ENCODE assay signal across 8 cellular contexts in genomic region chr5:140700177-140701144, GRCh38. TPM values are rescaled to one million over a fixed set of nuclear protein-coding genes. Genes with fewer than 3 reads are reported as not detected.
DNase-seq lines count a peak whose midpoint lies in the region; ATAC-seq and TF ChIP-seq lines count a peak whose summit lies in the region.

ZMAT2 (plus strand) TSS chr5:140700447; CDS start chr5:140700461, 14 bp downstream.

- 2% methylated on average over 44 of the region's 44 CpGs for WGBS in liver

- H3K4me3 ChIP-seq in dorsolateral prefrontal cortex = peak within 1 kb of the TSS; percentile 52 to 99 (median 86)
- H3K4me3 ChIP-seq in liver (ENCODE audit: low read depth in 1 of 3, low read length in 3 of 3) = peak within 1 kb of the TSS; percentile 70 to 71 (median 70)

- TF ChIP-seq CTCF in dorsolateral prefrontal cortex (IDR thresholded peaks at IDR 0.05 in 54 of 56, conservative IDR thresholded peaks at IDR 0.05 in 2 of 56; ENCODE audit: low read depth in 1 of 56, partially characterized antibody in 56 of 56) = peak in 25 of 56 donors; percentile 3 to 51 (median 27)
- TF ChIP-seq CTCF in liver (IDR thresholded peaks at IDR 0.05; ENCODE audit: low read depth, low read length, missing input control) = no peak

- peak within 1 kb of the TSS; percentile 90 for H3K27ac Mint-ChIP-seq in activated CD4-positive, alpha-beta memory T cell treated with anti-CD3 and anti-CD28 coated beads for 36 hours

- H3K4me3 Mint-ChIP-seq in activated CD4-positive, alpha-beta memory T cell treated with anti-CD3 and anti-CD28 coated beads for 36 hours = peak within 1 kb of the TSS; percentile 97

- intact Hi-C loops in activated CD4-positive, alpha-beta memory T cell treated with anti-CD3 and anti-CD28 coated beads for 36 hours (cut with micrococcal nuclease) = loop anchor here (1.0 to 5.0 kb wide), 6 partner anchors 9 to 622 kb away; partner anchors contain the start of genes ANKHD1, APBB3, HARS1 and HARS2
- intact Hi-C loops in dorsolateral prefrontal cortex (cut with DNase I) = loop anchor here in 1 of 2 donors (5.0 to 10.0 kb wide), 2 partner anchors 153 to 456 kb away; partner anchors contain the start of gene EIF4EBP3

- CTCF ChIA-PET in activated CD4-positive, alpha-beta memory T cell treated with anti-CD3 and anti-CD28 coated beads for 36 hours (lab: Charles Lee) = interaction anchor here (0.6 to 1.3 kb wide), 7 partner anchors 9 to 354 kb away, joined by 3 to 7 read pairs (median 3); partner anchors contain the start of genes EIF4EBP3, HARS1, HARS2 and HBEGF

- H3K27me3 Mint-ChIP-seq in activated CD4-positive, alpha-beta memory T cell treated with anti-CD3 and anti-CD28 coated beads for 36 hours = no peaks in the 10 kb centered on the region

- H3K9me3 Mint-ChIP-seq in activated CD4-positive, alpha-beta memory T cell treated with anti-CD3 and anti-CD28 coated beads for 36 hours = no peaks in the 10 kb centered on the region

- peaks cover 28% of the 10 kb centered on the region for H3K4me1 Mint-ChIP-seq in activated CD4-positive, alpha-beta memory T cell treated with anti-CD3 and anti-CD28 coated beads for 36 hours (ENCODE audit: low read depth)

- peak in 1 of 2 donors; percentile 57 for TF ChIP-seq RAD21 in liver (IDR thresholded peaks at IDR 0.05)

- H3K27me3 ChIP-seq in dorsolateral prefrontal cortex = no peaks in the 10 kb centered on the region
- H3K27me3 ChIP-seq in liver (ENCODE audit: control insufficient read depth in 4 of 4, insufficient read depth in 4 of 4, low read length in 3 of 4) = no peaks in the 10 kb centered on the region

- H3K27ac ChIP-seq in dorsolateral prefrontal cortex = peak within 1 kb of the TSS in 56 of 59 donors; percentile 10 to 89 (median 72)
- peak within 1 kb of the TSS in 1 of 2 donors; percentile 26 for H3K27ac ChIP-seq in liver (ENCODE audit: low read depth in 1 of 2, low read length in 2 of 2)

- H3K36me3 ChIP-seq in liver (ENCODE audit: control insufficient read depth in 4 of 4, insufficient read depth in 3 of 4, low read depth in 1 of 4, low read length in 3 of 4) = peaks cover 17 to 72% (median 59%) of the 10 kb centered on the region in 4 donors

- peaks cover 71% of the 10 kb centered on the region for H3K36me3 Mint-ChIP-seq in activated CD4-positive, alpha-beta memory T cell treated with anti-CD3 and anti-CD28 coated beads for 36 hours

- ATAC-seq in GM19438 (IDR thresholded peaks at IDR 0.05; ENCODE audit: low read depth, unreplicated experiment) (peak; percentile 96), HG03575 (IDR thresholded peaks at IDR 0.05; ENCODE audit: extremely low read depth, insufficient number of reproducible peaks, low FRiP score, unreplicated experiment) (peak; percentile 89)

- H3K9me3 ChIP-seq in liver (ENCODE audit: control insufficient read depth in 4 of 4, low read length in 3 of 4) = no peaks in the 10 kb centered on the region

- POLR2A ChIA-PET in activated CD4-positive, alpha-beta memory T cell treated with anti-CD3 and anti-CD28 coated beads for 36 hours (lab: Charles Lee) = interaction anchor here (0.6 to 3.7 kb wide), 5 partner anchors 10 to 205 kb away, joined by 3 to 23 read pairs (median 3); partner anchors contain the start of genes HARS1, HARS2, IK and NDUFA2

- H3K9ac ChIP-seq in liver (ENCODE audit: low read depth in 1 of 2, low read length in 2 of 2) = peak within 1 kb of the TSS; percentile 29 to 77

- H3K4me1 ChIP-seq in liver (ENCODE audit: control insufficient read depth in 4 of 4, insufficient read depth in 4 of 4, low read length in 3 of 4) = peaks cover 0 to 15% (median 12%) of the 10 kb centered on the region in 4 donors

- peak; percentile 98 for DNase-seq in CD1c-positive myeloid dendritic cell (ENCODE audit: extremely low spot score)
- DNase-seq in NCI-H82 treated with DMSO at 0.1 percent for 48 hours (lab: John Stamatoyannopoulos, UW; ENCODE audit: unreplicated experiment) = peak; percentile 90
- peak; percentile 97 for DNase-seq in activated CD4-positive, alpha-beta memory T cell treated with anti-CD3 and anti-CD28 coated beads for 36 hours
- peak; percentile 94 to 99 (median 97) for DNase-seq in dorsolateral prefrontal cortex
- DNase-seq in stimulated activated CD4-positive, alpha-beta T cell treated with anti-CD3 and anti-CD28 coated beads, Interleukin-4, amount 100 ng/mL, for 24 hours = peak; percentile 95

TF ChIP-seq in liver, 16 proteins besides CTCF, POLR2A, EP300 and RAD21:
- TF ChIP-seq YY1 (IDR thresholded peaks at IDR 0.05) (peak; percentile 99), EGR1 (IDR thresholded peaks at IDR 0.05; ENCODE audit: low read depth in 2 of 2) (peak in 1 of 2 donors; percentile 31), FOXA2 (IDR thresholded peaks at IDR 0.05) (no peak), MAX (IDR thresholded peaks at IDR 0.05) (peak; percentile 45), HNF4G (IDR thresholded peaks at IDR 0.05) (no peak), ATF3 (IDR thresholded peaks at IDR 0.05) (peak; percentile 31), ZBTB33 (IDR thresholded peaks at IDR 0.05) (peak; percentile 77), TAF1 (conservative IDR thresholded peaks at IDR 0.05) (peak; percentile 79), SP1 (IDR thresholded peaks at IDR 0.05) (peak; percentile 71), JUND (IDR thresholded peaks at IDR 0.05) (peak; percentile 26 to 27), RXRA (IDR thresholded peaks at IDR 0.05) (peak; percentile 43 to 46), HNF4A (conservative IDR thresholded peaks at IDR 0.05) (peak in 1 of 2 donors; percentile 47), NR2F2 (IDR thresholded peaks at IDR 0.05) (no peak), REST (IDR thresholded peaks at IDR 0.05) (peak; percentile 78), FOXA1 (IDR thresholded peaks at IDR 0.05) (no peak), GABPA (IDR thresholded peaks at IDR 0.05 in 1 of 2, conservative IDR thresholded peaks at IDR 0.05 in 1 of 2) (peak in 1 of 2 donors; percentile 85)

RNA-seq across cellular contexts. Expression of gene ZMAT2, which starts in this region (rescaled TPM):
- total RNA-seq in activated CD4-positive, alpha-beta memory T cell treated with anti-CD3 and anti-CD28 coated beads for 36 hours = 10 to 100 TPM; 51.4 to 53.4 TPM
- 100 to 1,000 TPM in 4 of 120 experiments, 10 to 100 TPM in 116; 46.1 to 101 (median 76.4) TPM for total RNA-seq in dorsolateral prefrontal cortex
- 10 to 100 TPM; 16.4 to 27.5 TPM for total RNA-seq in liver
- polyA plus RNA-seq in liver = 10 to 100 TPM; 14.5 to 34.3 TPM
